Comparison of ENCODE assay signal across 1 cellular context in the genomic region with DNA sequence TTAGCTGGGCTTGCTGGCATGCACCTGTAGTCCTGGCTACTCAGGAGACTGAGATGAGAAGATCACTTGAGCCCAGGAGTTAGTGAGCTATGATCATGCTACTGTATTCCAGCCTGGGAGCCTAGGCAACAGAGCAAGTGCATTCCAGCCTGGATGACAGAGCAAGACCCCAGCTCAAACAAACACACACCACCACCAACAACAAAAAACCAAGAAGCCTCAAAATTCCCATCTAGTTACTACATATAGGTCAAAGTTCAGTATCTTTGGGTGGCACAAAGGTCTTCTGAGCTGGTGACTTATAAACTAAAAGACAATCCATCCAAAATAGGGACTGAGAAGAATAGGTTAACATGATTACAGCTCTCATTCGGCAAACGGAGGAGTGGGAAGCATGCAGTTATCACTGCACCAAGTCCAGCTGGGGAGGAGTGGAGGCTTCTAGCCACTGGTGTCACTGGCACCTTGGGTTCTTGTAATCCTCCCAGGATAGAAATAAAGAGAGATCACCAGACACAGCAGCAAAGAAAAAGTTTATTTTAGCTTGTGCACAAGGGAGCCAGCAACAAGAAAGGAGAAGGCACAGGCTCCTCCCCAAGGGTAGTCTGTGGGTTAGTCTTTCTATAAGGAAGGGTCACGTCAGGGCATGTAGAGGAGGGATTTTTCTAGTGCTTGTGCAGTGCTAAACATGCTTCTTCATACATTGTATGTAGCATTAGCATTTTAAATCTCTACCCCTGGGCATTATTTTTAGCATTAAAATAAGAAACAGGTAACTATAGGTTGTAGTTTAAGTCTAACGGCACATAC.
TF ChIP-seq lines count a peak whose summit lies in the region.

No MANE protein-coding gene starts in this region.

TF ChIP-seq in GM23338, 12 proteins besides CTCF, POLR2A, EP300 and RAD21 (continued from another document):
- TF ChIP-seq, protein P1, sequence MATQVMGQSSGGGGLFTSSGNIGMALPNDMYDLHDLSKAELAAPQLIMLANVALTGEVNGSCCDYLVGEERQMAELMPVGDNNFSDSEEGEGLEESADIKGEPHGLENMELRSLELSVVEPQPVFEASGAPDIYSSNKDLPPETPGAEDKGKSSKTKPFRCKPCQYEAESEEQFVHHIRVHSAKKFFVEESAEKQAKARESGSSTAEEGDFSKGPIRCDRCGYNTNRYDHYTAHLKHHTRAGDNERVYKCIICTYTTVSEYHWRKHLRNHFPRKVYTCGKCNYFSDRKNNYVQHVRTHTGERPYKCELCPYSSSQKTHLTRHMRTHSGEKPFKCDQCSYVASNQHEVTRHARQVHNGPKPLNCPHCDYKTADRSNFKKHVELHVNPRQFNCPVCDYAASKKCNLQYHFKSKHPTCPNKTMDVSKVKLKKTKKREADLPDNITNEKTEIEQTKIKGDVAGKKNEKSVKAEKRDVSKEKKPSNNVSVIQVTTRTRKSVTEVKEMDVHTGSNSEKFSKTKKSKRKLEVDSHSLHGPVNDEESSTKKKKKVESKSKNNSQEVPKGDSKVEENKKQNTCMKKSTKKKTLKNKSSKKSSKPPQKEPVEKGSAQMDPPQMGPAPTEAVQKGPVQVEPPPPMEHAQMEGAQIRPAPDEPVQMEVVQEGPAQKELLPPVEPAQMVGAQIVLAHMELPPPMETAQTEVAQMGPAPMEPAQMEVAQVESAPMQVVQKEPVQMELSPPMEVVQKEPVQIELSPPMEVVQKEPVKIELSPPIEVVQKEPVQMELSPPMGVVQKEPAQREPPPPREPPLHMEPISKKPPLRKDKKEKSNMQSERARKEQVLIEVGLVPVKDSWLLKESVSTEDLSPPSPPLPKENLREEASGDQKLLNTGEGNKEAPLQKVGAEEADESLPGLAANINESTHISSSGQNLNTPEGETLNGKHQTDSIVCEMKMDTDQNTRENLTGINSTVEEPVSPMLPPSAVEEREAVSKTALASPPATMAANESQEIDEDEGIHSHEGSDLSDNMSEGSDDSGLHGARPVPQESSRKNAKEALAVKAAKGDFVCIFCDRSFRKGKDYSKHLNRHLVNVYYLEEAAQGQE (IDR thresholded peaks at IDR 0.05; ENCODE audit: unreplicated experiment), result no peak
- no peak for TF ChIP-seq POLR2AphosphoS5 (IDR thresholded peaks at IDR 0.05; ENCODE audit: low read depth)
- no peak for TF ChIP-seq ZNF331 (CRISPR knock-in tag; IDR thresholded peaks at IDR 0.05; ENCODE audit: low read depth)
- no peak for TF ChIP-seq CREB1 (CRISPR knock-in tag; IDR thresholded peaks at IDR 0.05; ENCODE audit: low read depth)
